8 cellular contexts compared by ENCODE assay signal in the genomic region with DNA sequence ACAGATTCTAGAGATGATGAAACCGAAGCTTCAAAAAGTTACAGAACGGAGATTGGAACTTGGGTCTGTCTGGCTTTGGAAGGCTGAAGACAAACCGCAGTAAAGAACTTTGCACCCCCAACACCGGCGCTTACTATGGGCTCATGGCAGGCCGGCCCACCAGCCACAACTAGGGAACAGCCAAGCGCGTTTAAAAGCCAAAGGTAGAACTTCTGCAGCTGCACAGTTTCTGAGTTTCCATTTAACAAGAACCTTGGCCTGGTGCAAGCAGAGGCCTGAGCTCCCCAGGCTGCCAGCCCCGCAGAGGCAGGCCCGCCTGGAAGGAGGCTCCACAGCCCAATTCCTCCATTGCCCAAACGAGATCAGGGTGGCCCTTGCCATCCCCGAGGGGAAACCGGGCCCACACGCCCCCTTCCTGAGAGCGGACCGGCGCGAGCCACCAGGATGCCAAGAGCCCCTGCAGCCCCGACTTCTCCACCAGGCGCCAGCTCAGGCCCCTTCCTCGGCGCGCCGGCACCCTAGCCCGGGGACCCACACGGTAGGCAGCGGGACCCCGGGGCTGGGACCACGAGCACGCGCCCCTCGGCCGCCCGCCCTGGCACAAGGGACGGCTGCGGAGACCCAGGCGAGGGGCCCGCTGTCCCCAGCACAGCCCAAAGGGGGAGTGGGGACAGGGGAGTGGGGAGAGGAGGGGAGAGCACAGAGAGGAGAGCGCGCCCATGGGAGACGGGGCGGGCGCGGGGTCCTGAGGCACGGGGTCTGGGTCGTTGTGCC. TPM values are rescaled to one million over a fixed set of nuclear protein-coding genes. Genes with fewer than 3 reads are reported as not detected.
DNase-seq lines count a peak whose midpoint lies in the region; ATAC-seq, FAIRE-seq and TF ChIP-seq lines count a peak whose summit lies in the region.

No MANE protein-coding gene starts in this region.

- FAIRE-seq in GM12892 (lab: Jason Lieb, UNC), result no peak

- peak overlapping the region; percentile 96 for H2AFZ ChIP-seq in hepatocyte

- no peak for TF ChIP-seq POLR2A in GM12892 (IDR thresholded peaks at IDR 0.05; ENCODE audit: low read depth, low read length)

- peak overlapping the region; percentile 74 for H3K4me2 ChIP-seq in hepatocyte
- H3K4me2 ChIP-seq in skeletal muscle satellite cell (ENCODE audit: low read length), result peak overlapping the region; percentile 83

- H3K36me3 ChIP-seq in H7 (replicated peaks; ENCODE audit: control insufficient read depth, insufficient read depth, low read length), result peaks cover 29% of the 10 kb centered on the region
- no peaks in the 10 kb centered on the region for H3K36me3 ChIP-seq in hepatocyte (replicated peaks; ENCODE audit: insufficient read depth, low read depth)
- H3K36me3 ChIP-seq in skeletal muscle satellite cell (ENCODE audit: insufficient read depth, low read length), result peaks cover 48% of the 10 kb centered on the region

- H3K9me3 ChIP-seq in hepatocyte (ENCODE audit: low read depth), result no peaks in the 10 kb centered on the region
- no peaks in the 10 kb centered on the region for H3K9me3 ChIP-seq in skeletal muscle satellite cell (replicated peaks; ENCODE audit: low read length)

- H3K4me1 ChIP-seq in hepatocyte (ENCODE audit: insufficient read depth) (peaks cover 9% of the 10 kb centered on the region), skeletal muscle satellite cell (ENCODE audit: control insufficient read depth, insufficient read depth, low read length) (peaks cover 27% of the 10 kb centered on the region)

- no peak for TF ChIP-seq CTCF in hepatocyte (IDR thresholded peaks at IDR 0.05; ENCODE audit: poor library complexity)
- no peak for TF ChIP-seq CTCF in GM10266 (IDR thresholded peaks at IDR 0.05; ENCODE audit: control insufficient read depth, insufficient read depth, low read depth, missing control alignments)

- H3K27me3 ChIP-seq in H7 (ENCODE audit: control insufficient read depth, insufficient read depth, low read length) (no peaks in the 10 kb centered on the region), hepatocyte (no peaks in the 10 kb centered on the region), skeletal muscle satellite cell (ENCODE audit: control insufficient read depth, insufficient read depth, low read length) (no peaks in the 10 kb centered on the region)

- H3K9me2 ChIP-seq in hepatocyte (replicated peaks; ENCODE audit: insufficient read depth), result no peaks in the 10 kb centered on the region

- ATAC-seq in activated naive CD4-positive, alpha-beta T cell treated with anti-CD3 and anti-CD28 coated beads, Interleukin-2, amount 50 U/mL, for 72 hours, result peak; percentile 60 to 73

- H3K9me3 Mint-ChIP-seq in activated naive CD4-positive, alpha-beta T cell treated with anti-CD3 and anti-CD28 coated beads, Interleukin-2, amount 50 U/mL, for 72 hours, result no peaks in the 10 kb centered on the region

- peak overlapping the region; percentile 87 for H3K9ac ChIP-seq in skeletal muscle satellite cell (ENCODE audit: low read depth, low read length)

- peak overlapping the region; percentile 71 for H3K27ac ChIP-seq in hepatocyte

- H3K4me3 ChIP-seq in H7 (ENCODE audit: insufficient read depth, low read depth, low read length) (peak overlapping the region; percentile 85), hepatocyte (peak overlapping the region; percentile 86), skeletal muscle satellite cell (ENCODE audit: low read length) (peak overlapping the region; percentile 84)

- 3% methylated on average over 37 of the region's 46 CpGs for WGBS in hepatocyte (ENCODE audit: low lambda C conversion rate, missing lambda C conversion rate)

- peak; percentile 64 for DNase-seq in GM12892 (ENCODE audit: insufficient read length)
- DNase-seq in H7, result peak; percentile 91
- peak; percentile 24 for DNase-seq in M059J (ENCODE audit: low read depth)
- DNase-seq in activated naive CD4-positive, alpha-beta T cell treated with anti-CD3 and anti-CD28 coated beads, Interleukin-2, amount 50 U/mL, for 72 hours (ENCODE audit: low spot score in 2 of 2), result peak in 1 of 2 donors; percentile 36
- DNase-seq in hepatocyte (ENCODE audit: low spot score), result peak; percentile 37
- DNase-seq in COR-L47 (lab: John Stamatoyannopoulos, UW), result no peak
- DNase-seq in GM10266 (ENCODE audit: extremely low spot score), result no peak

- peaks cover 34% of the 10 kb centered on the region for H3K79me2 ChIP-seq in hepatocyte

- peak overlapping the region; percentile 87 for H3K27ac Mint-ChIP-seq in activated naive CD4-positive, alpha-beta T cell treated with anti-CD3 and anti-CD28 coated beads, Interleukin-2, amount 50 U/mL, for 72 hours

- peaks cover 11% of the 10 kb centered on the region for H4K20me1 ChIP-seq in hepatocyte (ENCODE audit: insufficient read depth, poor library complexity, severe bottlenecking)

- H3K36me3 Mint-ChIP-seq in activated naive CD4-positive, alpha-beta T cell treated with anti-CD3 and anti-CD28 coated beads, Interleukin-2, amount 50 U/mL, for 72 hours, result peaks cover 0 to 13% of the 10 kb centered on the region in 2 donors

RNA-seq across cellular contexts. Expression of a gene that starts 0.6 kb away (rescaled TPM):
- polyA plus RNA-seq in GM12892 (2012; ENCODE audit: missing spikeins), result 16.1 TPM
- 44.7 and 63.0 TPM in 2 replicates for total RNA-seq in H7 (2014; rRNA removed; shearing (Covaris generic))
- total RNA-seq in M059J (2014; rRNA removed; shearing (Covaris generic)), result 41.0 and 61.5 TPM in 2 replicates
- 10 to 100 TPM; 34.2 to 53.5 TPM for total RNA-seq in activated naive CD4-positive, alpha-beta T cell treated with anti-CD3 and anti-CD28 coated beads, Interleukin-2, amount 50 U/mL, for 72 hours
- 31.0 and 31.6 TPM in 2 replicates for total RNA-seq in hepatocyte
- polyA plus RNA-seq in hepatocyte, result 30.7 TPM in 2 replicates
- 34.2 and 37.4 TPM in 2 replicates for total RNA-seq in skeletal muscle satellite cell (2012; rRNA removed)

RNA-seq across cellular contexts. Expression of a gene that starts 9.8 kb away (rescaled TPM):
- 45.2 TPM for polyA plus RNA-seq in GM12892 (2012; ENCODE audit: missing spikeins)
- total RNA-seq in H7 (2014; rRNA removed; shearing (Covaris generic)), result 25.8 and 32.6 TPM in 2 replicates
- 34.7 and 48.0 TPM in 2 replicates for total RNA-seq in M059J (2014; rRNA removed; shearing (Covaris generic))
- 10 to 100 TPM; 24.4 to 30.8 TPM for total RNA-seq in activated naive CD4-positive, alpha-beta T cell treated with anti-CD3 and anti-CD28 coated beads, Interleukin-2, amount 50 U/mL, for 72 hours
- total RNA-seq in hepatocyte, result 14.8 and 17.9 TPM in 2 replicates
- polyA plus RNA-seq in hepatocyte, result 27.5 and 31.3 TPM in 2 replicates
- total RNA-seq in skeletal muscle satellite cell (2012; rRNA removed), result 16.6 and 19.3 TPM in 2 replicates

RNA-seq across cellular contexts. Expression of a gene that starts 9.8 kb away (rescaled TPM):
- 39.5 TPM for polyA plus RNA-seq in GM12892 (2012; ENCODE audit: missing spikeins)
- total RNA-seq in H7 (2014; rRNA removed; shearing (Covaris generic)), result 101 and 117 TPM in 2 replicates
- total RNA-seq in M059J (2014; rRNA removed; shearing (Covaris generic)), result 47.0 and 61.2 TPM in 2 replicates
- total RNA-seq in activated naive CD4-positive, alpha-beta T cell treated with anti-CD3 and anti-CD28 coated beads, Interleukin-2, amount 50 U/mL, for 72 hours, result 10 to 100 TPM; 79.8 to 95.3 TPM
- 6.5 and 9.6 TPM in 2 replicates for total RNA-seq in hepatocyte
- polyA plus RNA-seq in hepatocyte, result 16.3 and 21.0 TPM in 2 replicates
- 19.0 and 28.6 TPM in 2 replicates for total RNA-seq in skeletal muscle satellite cell (2012; rRNA removed)

Comparison
In these comparisons a context has a peak if more than half of its experiments do, and no peak if none do; other contexts are left out.
1. DNase-seq: peak in GM12892 (single experiment), H7 (single experiment), M059J (single experiment) and hepatocyte (single experiment); none in COR-L47 (single experiment) and GM10266 (single experiment).
2. Peak in every context shown above with its lines, with median percentiles within 50 percentile points of each other: H3K4me3 ChIP-seq.